8 cellular contexts compared by ENCODE assay signal in the genomic region with DNA sequence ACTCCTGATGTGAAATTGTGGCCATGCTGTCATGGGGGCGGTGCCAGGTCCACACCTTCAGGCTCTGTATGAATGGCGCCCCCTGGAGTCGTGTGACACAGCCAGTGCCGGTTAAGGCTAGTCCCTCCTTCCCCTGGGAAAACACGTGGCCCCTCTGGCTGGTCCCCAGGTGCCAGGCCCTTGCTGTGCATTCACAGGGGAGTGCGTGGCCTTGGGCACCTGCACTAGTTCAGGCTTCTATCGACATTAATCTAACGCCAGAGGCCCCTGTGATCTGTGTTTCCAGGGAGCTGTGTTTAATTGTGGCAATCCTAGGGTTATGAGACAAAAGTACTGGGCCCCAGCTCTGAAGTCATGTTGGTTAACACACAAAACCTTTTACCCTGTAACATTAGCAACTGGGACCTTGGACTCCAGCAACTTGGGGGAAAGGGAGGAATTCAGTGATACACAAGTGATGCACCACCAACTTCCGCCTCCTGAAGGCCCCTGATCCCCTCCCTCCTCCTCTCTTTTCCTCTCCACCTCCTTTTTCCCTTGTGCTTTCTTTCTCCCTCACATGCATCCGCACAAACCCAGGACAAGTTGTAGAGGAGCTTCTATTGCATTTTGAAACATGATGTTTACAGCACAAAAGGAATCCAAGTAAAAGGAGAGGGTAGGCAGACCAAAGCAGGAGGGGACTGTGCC.
DNase-seq lines count a peak whose midpoint lies in the region; ATAC-seq, FAIRE-seq and TF ChIP-seq lines count a peak whose summit lies in the region.

No MANE protein-coding gene starts in this region.

- no peaks in the 10 kb centered on the region for H3K4me1 ChIP-seq in NT2/D1 (ENCODE audit: insufficient read depth, insufficient read length)

- no peak overlapping the region for H3K4me3 Mint-ChIP-seq in activated CD8-positive, alpha-beta memory T cell treated with anti-CD3 and anti-CD28 coated beads, Interleukin-2, amount 10 ng/mL, durations not matched to agents 7 days and 5 days
- H3K4me3 Mint-ChIP-seq in natural killer cell = no peak overlapping the region

- CTCF ChIA-PET in activated CD8-positive, alpha-beta memory T cell treated with anti-CD3 and anti-CD28 coated beads, Interleukin-2, amount 10 ng/mL, durations not matched to agents 7 days and 5 days (lab: Charles Lee) = interaction anchor here (0.7 to 1.9 kb wide), 11 partner anchors 10 to 562 kb away, joined by 3 to 6 read pairs (median 3); no protein-coding TSS in a partner anchor

- no peak for TF ChIP-seq POLR2A in erythroblast (IDR thresholded peaks at IDR 0.05; ENCODE audit: low read length)

- no peaks in the 10 kb centered on the region for H3K9me3 Mint-ChIP-seq in activated CD8-positive, alpha-beta memory T cell treated with anti-CD3 and anti-CD28 coated beads, Interleukin-2, amount 10 ng/mL, durations not matched to agents 7 days and 5 days (ENCODE audit: low read depth)
- H3K9me3 Mint-ChIP-seq in natural killer cell = no peaks in the 10 kb centered on the region

- FAIRE-seq in GM19239 (lab: Jason Lieb, UNC) = peak; percentile 64

- peak; percentile 75 for ATAC-seq in activated CD8-positive, alpha-beta memory T cell treated with anti-CD3 and anti-CD28 coated beads, Interleukin-2, amount 10 ng/mL, durations not matched to agents 7 days and 5 days
- peak; percentile 70 to 71 (median 71) for ATAC-seq in natural killer cell
- ATAC-seq in stimulated activated naive CD8-positive, alpha-beta T cell treated with anti-CD3 and anti-CD28 coated beads, Interleukin-15, Interleukin-2, amounts not matched to agents 100 U/mL and 50 U/mL, for 24 hours = peak; percentile 68

- peaks cover 44% of the 10 kb centered on the region for H3K36me3 ChIP-seq in NT2/D1 (ENCODE audit: insufficient read depth, insufficient read length, low read length)

- peaks cover 11% of the 10 kb centered on the region for H3K4me1 Mint-ChIP-seq in activated CD8-positive, alpha-beta memory T cell treated with anti-CD3 and anti-CD28 coated beads, Interleukin-2, amount 10 ng/mL, durations not matched to agents 7 days and 5 days
- peaks cover 8 to 20% of the 10 kb centered on the region in 2 donors for H3K4me1 Mint-ChIP-seq in natural killer cell

- H3K9ac ChIP-seq in NT2/D1 (ENCODE audit: insufficient read length, low read depth) = no peak overlapping the region

- no peaks in the 10 kb centered on the region for H3K27me3 ChIP-seq in NT2/D1 (ENCODE audit: insufficient read depth, insufficient read length)

- no peak overlapping the region for H3K4me3 ChIP-seq in AG09309 (ENCODE audit: control insufficient read depth, low read depth, low read length)
- H3K4me3 ChIP-seq in NT2/D1 (ENCODE audit: insufficient read length, low read depth) = no peak overlapping the region

- TF ChIP-seq CTCF in AG09309 (IDR thresholded peaks at IDR 0.05; ENCODE audit: control insufficient read depth, insufficient read depth, low read depth, low read length, missing control alignments) = peak; percentile 66
- TF ChIP-seq CTCF in natural killer cell (IDR thresholded peaks at IDR 0.05) = peak; percentile 41

- intact Hi-C loops in natural killer cell (cut with micrococcal nuclease) = no loop called here

- H3K36me3 Mint-ChIP-seq in activated CD8-positive, alpha-beta memory T cell treated with anti-CD3 and anti-CD28 coated beads, Interleukin-2, amount 10 ng/mL, durations not matched to agents 7 days and 5 days = peaks cover 8% of the 10 kb centered on the region
- no peaks in the 10 kb centered on the region for H3K36me3 Mint-ChIP-seq in natural killer cell

- no peaks in the 10 kb centered on the region for H3K9me3 ChIP-seq in NT2/D1 (ENCODE audit: insufficient read depth, low read length)

- H3K27ac Mint-ChIP-seq in activated CD8-positive, alpha-beta memory T cell treated with anti-CD3 and anti-CD28 coated beads, Interleukin-2, amount 10 ng/mL, durations not matched to agents 7 days and 5 days = no peak overlapping the region
- peak overlapping the region in 1 of 2 donors; percentile 21 for H3K27ac Mint-ChIP-seq in natural killer cell

- no peaks in the 10 kb centered on the region for H3K27me3 Mint-ChIP-seq in activated CD8-positive, alpha-beta memory T cell treated with anti-CD3 and anti-CD28 coated beads, Interleukin-2, amount 10 ng/mL, durations not matched to agents 7 days and 5 days
- H3K27me3 Mint-ChIP-seq in natural killer cell (ENCODE audit: low read depth in 2 of 2) = no peaks in the 10 kb centered on the region

- DNase-seq in AG09309 (ENCODE audit: low read depth) (no peak), GM19239 (ENCODE audit: insufficient read length, low spot score) (peak; percentile 50), HuH-7.5 (ENCODE audit: low spot score) (peak; percentile 57), NT2/D1 (ENCODE audit: low read depth, low spot score) (peak; percentile 39), erythroblast (lab: John Stamatoyannopoulos, UW) (peak; percentile 87 to 93), natural killer cell (peak; percentile 49)
- DNase-seq in activated CD8-positive, alpha-beta memory T cell treated with anti-CD3 and anti-CD28 coated beads, Interleukin-2, amount 10 ng/mL, durations not matched to agents 7 days and 5 days = peak; percentile 82
- DNase-seq in stimulated activated naive CD8-positive, alpha-beta T cell treated with anti-CD3 and anti-CD28 coated beads, Interleukin-15, Interleukin-2, amounts not matched to agents 100 U/mL and 50 U/mL, for 24 hours = peak; percentile 76
